Comparison of ENCODE assay signal across 1 cellular context in the genomic region with DNA sequence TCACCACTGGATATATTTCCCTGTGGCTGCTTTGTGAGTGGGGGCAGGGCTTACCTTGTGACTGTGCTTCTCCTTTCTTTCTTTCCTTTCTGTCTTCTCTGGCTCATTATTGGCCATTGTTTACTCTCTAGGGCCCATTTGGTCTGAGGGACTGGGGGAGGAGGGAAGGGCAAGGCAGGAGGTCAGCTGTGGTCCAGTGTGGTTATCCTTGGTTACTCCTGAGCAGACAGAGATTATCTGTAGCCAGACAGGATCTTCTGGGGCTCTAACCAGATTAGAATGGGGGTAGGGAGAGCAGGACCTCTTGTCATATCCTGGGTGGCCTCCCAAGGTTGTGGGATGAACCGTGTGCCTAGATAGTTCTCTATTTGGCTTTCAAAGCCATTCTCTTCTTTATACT.
TF ChIP-seq lines count a peak whose summit lies in the region.

No MANE protein-coding gene starts in this region.

TF ChIP-seq in K562, 482 proteins besides CTCF, POLR2A, EP300 and RAD21 (continued from another document and continues in another):
- TF ChIP-seq, protein P1, sequence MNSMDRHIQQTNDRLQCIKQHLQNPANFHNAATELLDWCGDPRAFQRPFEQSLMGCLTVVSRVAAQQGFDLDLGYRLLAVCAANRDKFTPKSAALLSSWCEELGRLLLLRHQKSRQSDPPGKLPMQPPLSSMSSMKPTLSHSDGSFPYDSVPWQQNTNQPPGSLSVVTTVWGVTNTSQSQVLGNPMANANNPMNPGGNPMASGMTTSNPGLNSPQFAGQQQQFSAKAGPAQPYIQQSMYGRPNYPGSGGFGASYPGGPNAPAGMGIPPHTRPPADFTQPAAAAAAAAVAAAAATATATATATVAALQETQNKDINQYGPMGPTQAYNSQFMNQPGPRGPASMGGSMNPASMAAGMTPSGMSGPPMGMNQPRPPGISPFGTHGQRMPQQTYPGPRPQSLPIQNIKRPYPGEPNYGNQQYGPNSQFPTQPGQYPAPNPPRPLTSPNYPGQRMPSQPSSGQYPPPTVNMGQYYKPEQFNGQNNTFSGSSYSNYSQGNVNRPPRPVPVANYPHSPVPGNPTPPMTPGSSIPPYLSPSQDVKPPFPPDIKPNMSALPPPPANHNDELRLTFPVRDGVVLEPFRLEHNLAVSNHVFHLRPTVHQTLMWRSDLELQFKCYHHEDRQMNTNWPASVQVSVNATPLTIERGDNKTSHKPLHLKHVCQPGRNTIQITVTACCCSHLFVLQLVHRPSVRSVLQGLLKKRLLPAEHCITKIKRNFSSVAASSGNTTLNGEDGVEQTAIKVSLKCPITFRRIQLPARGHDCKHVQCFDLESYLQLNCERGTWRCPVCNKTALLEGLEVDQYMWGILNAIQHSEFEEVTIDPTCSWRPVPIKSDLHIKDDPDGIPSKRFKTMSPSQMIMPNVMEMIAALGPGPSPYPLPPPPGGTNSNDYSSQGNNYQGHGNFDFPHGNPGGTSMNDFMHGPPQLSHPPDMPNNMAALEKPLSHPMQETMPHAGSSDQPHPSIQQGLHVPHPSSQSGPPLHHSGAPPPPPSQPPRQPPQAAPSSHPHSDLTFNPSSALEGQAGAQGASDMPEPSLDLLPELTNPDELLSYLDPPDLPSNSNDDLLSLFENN (IDR thresholded peaks at IDR 0.05; ENCODE audit: low read depth in 2 of 2, low read length in 2 of 2): peak in 1 of 2 experiments; percentile 81; a peak in 2 of 4 replicates
- TF ChIP-seq, protein P2, sequence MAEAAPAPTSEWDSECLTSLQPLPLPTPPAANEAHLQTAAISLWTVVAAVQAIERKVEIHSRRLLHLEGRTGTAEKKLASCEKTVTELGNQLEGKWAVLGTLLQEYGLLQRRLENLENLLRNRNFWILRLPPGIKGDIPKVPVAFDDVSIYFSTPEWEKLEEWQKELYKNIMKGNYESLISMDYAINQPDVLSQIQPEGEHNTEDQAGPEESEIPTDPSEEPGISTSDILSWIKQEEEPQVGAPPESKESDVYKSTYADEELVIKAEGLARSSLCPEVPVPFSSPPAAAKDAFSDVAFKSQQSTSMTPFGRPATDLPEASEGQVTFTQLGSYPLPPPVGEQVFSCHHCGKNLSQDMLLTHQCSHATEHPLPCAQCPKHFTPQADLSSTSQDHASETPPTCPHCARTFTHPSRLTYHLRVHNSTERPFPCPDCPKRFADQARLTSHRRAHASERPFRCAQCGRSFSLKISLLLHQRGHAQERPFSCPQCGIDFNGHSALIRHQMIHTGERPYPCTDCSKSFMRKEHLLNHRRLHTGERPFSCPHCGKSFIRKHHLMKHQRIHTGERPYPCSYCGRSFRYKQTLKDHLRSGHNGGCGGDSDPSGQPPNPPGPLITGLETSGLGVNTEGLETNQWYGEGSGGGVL (CRISPR knock-in tag; IDR thresholded peaks at IDR 0.05): no peak
- no peak for TF ChIP-seq ZNF197 (CRISPR knock-in tag; IDR thresholded peaks at IDR 0.05; ENCODE audit: low read depth)
- TF ChIP-seq SUPT5H (IDR thresholded peaks at IDR 0.05): no peak
- TF ChIP-seq, protein P3, sequence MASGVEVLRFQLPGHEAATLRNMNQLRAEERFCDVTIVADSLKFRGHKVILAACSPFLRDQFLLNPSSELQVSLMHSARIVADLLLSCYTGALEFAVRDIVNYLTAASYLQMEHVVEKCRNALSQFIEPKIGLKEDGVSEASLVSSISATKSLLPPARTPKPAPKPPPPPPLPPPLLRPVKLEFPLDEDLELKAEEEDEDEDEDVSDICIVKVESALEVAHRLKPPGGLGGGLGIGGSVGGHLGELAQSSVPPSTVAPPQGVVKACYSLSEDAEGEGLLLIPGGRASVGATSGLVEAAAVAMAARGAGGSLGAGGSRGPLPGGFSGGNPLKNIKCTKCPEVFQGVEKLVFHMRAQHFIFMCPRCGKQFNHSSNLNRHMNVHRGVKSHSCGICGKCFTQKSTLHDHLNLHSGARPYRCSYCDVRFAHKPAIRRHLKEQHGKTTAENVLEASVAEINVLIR (CRISPR knock-in tag; IDR thresholded peaks at IDR 0.05): no peak
- TF ChIP-seq MTA1 (IDR thresholded peaks at IDR 0.05; ENCODE audit: borderline replicate concordance): 0 out of 2 replicates have a peak, but pooled peaks have one; percentile 59
- TF ChIP-seq NFIC (IDR thresholded peaks at IDR 0.05): peak; percentile 80
- TF ChIP-seq BCOR (IDR thresholded peaks at IDR 0.05): peak; percentile 50; the same call in 1 of the 2 replicates
- TF ChIP-seq ZNF696 (CRISPR knock-in tag; conservative IDR thresholded peaks at IDR 0.05): no peak
- TF ChIP-seq, protein P4, sequence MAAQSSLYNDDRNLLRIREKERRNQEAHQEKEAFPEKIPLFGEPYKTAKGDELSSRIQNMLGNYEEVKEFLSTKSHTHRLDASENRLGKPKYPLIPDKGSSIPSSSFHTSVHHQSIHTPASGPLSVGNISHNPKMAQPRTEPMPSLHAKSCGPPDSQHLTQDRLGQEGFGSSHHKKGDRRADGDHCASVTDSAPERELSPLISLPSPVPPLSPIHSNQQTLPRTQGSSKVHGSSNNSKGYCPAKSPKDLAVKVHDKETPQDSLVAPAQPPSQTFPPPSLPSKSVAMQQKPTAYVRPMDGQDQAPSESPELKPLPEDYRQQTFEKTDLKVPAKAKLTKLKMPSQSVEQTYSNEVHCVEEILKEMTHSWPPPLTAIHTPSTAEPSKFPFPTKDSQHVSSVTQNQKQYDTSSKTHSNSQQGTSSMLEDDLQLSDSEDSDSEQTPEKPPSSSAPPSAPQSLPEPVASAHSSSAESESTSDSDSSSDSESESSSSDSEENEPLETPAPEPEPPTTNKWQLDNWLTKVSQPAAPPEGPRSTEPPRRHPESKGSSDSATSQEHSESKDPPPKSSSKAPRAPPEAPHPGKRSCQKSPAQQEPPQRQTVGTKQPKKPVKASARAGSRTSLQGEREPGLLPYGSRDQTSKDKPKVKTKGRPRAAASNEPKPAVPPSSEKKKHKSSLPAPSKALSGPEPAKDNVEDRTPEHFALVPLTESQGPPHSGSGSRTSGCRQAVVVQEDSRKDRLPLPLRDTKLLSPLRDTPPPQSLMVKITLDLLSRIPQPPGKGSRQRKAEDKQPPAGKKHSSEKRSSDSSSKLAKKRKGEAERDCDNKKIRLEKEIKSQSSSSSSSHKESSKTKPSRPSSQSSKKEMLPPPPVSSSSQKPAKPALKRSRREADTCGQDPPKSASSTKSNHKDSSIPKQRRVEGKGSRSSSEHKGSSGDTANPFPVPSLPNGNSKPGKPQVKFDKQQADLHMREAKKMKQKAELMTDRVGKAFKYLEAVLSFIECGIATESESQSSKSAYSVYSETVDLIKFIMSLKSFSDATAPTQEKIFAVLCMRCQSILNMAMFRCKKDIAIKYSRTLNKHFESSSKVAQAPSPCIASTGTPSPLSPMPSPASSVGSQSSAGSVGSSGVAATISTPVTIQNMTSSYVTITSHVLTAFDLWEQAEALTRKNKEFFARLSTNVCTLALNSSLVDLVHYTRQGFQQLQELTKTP (IDR thresholded peaks at IDR 0.05; ENCODE audit: low read depth in 1 of 2, partially characterized antibody in 2 of 2): peak; percentile 45 to 46
- no peak for TF ChIP-seq MEF2A (IDR thresholded peaks at IDR 0.05; ENCODE audit: control insufficient read depth, low read depth, low read length)
- TF ChIP-seq TAF9B (IDR thresholded peaks at IDR 0.05; ENCODE audit: partially characterized antibody): no peak
- peak; percentile 78 for TF ChIP-seq ETV5 (CRISPR knock-in tag; IDR thresholded peaks at IDR 0.05; ENCODE audit: low read depth)
- TF ChIP-seq RFX5 (IDR thresholded peaks at IDR 0.05; ENCODE audit: low read depth, low read length): no peak
- no peak for TF ChIP-seq U2AF1 (optimal IDR thresholded peaks at IDR 0.05; ENCODE audit: low read depth, low read length)
- no peak for TF ChIP-seq ZNF347 (CRISPR knock-in tag; IDR thresholded peaks at IDR 0.05; ENCODE audit: low read depth)
- TF ChIP-seq, protein P5, sequence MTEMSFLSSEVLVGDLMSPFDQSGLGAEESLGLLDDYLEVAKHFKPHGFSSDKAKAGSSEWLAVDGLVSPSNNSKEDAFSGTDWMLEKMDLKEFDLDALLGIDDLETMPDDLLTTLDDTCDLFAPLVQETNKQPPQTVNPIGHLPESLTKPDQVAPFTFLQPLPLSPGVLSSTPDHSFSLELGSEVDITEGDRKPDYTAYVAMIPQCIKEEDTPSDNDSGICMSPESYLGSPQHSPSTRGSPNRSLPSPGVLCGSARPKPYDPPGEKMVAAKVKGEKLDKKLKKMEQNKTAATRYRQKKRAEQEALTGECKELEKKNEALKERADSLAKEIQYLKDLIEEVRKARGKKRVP (CRISPR knock-in tag; IDR thresholded peaks at IDR 0.05): 0 out of 2 replicates have a peak, but pooled peaks have one; percentile 9
- peak; percentile 40; the same call in 1 of the 2 replicates for TF ChIP-seq GATAD2B (IDR thresholded peaks at IDR 0.05; ENCODE audit: borderline replicate concordance)
- TF ChIP-seq KAT2B (IDR thresholded peaks at IDR 0.05; ENCODE audit: low read depth, low read length): no peak
- TF ChIP-seq E2F3 (CRISPR knock-in tag; IDR thresholded peaks at IDR 0.05): no peak
- TF ChIP-seq, protein P6, sequence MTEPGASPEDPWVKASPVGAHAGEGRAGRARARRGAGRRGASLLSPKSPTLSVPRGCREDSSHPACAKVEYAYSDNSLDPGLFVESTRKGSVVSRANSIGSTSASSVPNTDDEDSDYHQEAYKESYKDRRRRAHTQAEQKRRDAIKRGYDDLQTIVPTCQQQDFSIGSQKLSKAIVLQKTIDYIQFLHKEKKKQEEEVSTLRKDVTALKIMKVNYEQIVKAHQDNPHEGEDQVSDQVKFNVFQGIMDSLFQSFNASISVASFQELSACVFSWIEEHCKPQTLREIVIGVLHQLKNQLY (CRISPR knock-in tag; conservative IDR thresholded peaks at IDR 0.05): no peak
- no peak for TF ChIP-seq ZNF583 (CRISPR knock-in tag; IDR thresholded peaks at IDR 0.05)
- TF ChIP-seq POLR2G (IDR thresholded peaks at IDR 0.05; ENCODE audit: low read depth, low read length): no peak
- no peak for TF ChIP-seq KLF6 (CRISPR knock-in tag; IDR thresholded peaks at IDR 0.05; ENCODE audit: borderline replicate concordance)
- TF ChIP-seq ZSCAN32 (CRISPR knock-in tag; IDR thresholded peaks at IDR 0.05): no peak
- TF ChIP-seq MIER1 (IDR thresholded peaks at IDR 0.05; ENCODE audit: low read depth): no peak
- peak; percentile 21; the same call in 1 of the 2 replicates for TF ChIP-seq ZNF24 (IDR thresholded peaks at IDR 0.05)
- TF ChIP-seq, protein P7, sequence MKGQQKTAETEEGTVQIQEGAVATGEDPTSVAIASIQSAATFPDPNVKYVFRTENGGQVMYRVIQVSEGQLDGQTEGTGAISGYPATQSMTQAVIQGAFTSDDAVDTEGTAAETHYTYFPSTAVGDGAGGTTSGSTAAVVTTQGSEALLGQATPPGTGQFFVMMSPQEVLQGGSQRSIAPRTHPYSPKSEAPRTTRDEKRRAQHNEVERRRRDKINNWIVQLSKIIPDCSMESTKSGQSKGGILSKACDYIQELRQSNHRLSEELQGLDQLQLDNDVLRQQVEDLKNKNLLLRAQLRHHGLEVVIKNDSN (CRISPR knock-in tag; IDR thresholded peaks at IDR 0.05): no peak
- no peak for TF ChIP-seq ZBTB8A (IDR thresholded peaks at IDR 0.05; ENCODE audit: partially characterized antibody)
- no peak for TF ChIP-seq CHCHD3 (CRISPR knock-in tag; IDR thresholded peaks at IDR 0.05)
- no peak for TF ChIP-seq MAFG (tag; conservative IDR thresholded peaks at IDR 0.05)
- no peak for TF ChIP-seq CHD1 (IDR thresholded peaks at IDR 0.05; ENCODE audit: low read length)
- TF ChIP-seq SMAD4 (CRISPR knock-in tag; conservative IDR thresholded peaks at IDR 0.05): peak; percentile 97
- peak; percentile 52; the same call in 1 of the 2 replicates for TF ChIP-seq MTA3 (IDR thresholded peaks at IDR 0.05; ENCODE audit: borderline replicate concordance)
- no peak for TF ChIP-seq GTF2A2 (tag; IDR thresholded peaks at IDR 0.05)
- TF ChIP-seq ASH1L (IDR thresholded peaks at IDR 0.05; ENCODE audit: borderline replicate concordance, low read depth, partially characterized antibody): no peak
- TF ChIP-seq RBFOX2 (IDR thresholded peaks at IDR 0.05; ENCODE audit: low read depth, low read length): no peak
- peak; percentile 82; the same call in 1 of the 2 replicates for TF ChIP-seq NBN (IDR thresholded peaks at IDR 0.05; ENCODE audit: low read depth)
- TF ChIP-seq ZFPM2 (CRISPR knock-in tag; IDR thresholded peaks at IDR 0.05): no peak
- no peak for TF ChIP-seq HNRNPK (IDR thresholded peaks at IDR 0.05; ENCODE audit: low read depth, low read length, poor library complexity, severe bottlenecking)
- TF ChIP-seq MEF2D (tag; conservative IDR thresholded peaks at IDR 0.05; ENCODE audit: low read depth): peak; percentile 72; the same call in 1 of the 2 replicates
- TF ChIP-seq POU5F1 (IDR thresholded peaks at IDR 0.05; ENCODE audit: borderline replicate concordance, low read depth, low read length, partially characterized antibody): no peak
- TF ChIP-seq RHOXF2B (CRISPR knock-in tag; conservative IDR thresholded peaks at IDR 0.05): no peak
- TF ChIP-seq SRSF3 (IDR thresholded peaks at IDR 0.05; ENCODE audit: insufficient read depth, low read length): no peak
- TF ChIP-seq PHF8 (IDR thresholded peaks at IDR 0.05; ENCODE audit: borderline replicate concordance, low read length): no peak
- no peak for TF ChIP-seq SMAD1 (IDR thresholded peaks at IDR 0.05; ENCODE audit: low read depth, low read length, partially characterized antibody)
- no peak for TF ChIP-seq SRF (CRISPR knock-in tag; IDR thresholded peaks at IDR 0.05)
- TF ChIP-seq, protein P8, sequence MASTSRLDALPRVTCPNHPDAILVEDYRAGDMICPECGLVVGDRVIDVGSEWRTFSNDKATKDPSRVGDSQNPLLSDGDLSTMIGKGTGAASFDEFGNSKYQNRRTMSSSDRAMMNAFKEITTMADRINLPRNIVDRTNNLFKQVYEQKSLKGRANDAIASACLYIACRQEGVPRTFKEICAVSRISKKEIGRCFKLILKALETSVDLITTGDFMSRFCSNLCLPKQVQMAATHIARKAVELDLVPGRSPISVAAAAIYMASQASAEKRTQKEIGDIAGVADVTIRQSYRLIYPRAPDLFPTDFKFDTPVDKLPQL (IDR thresholded peaks at IDR 0.05; ENCODE audit: extremely low read depth, insufficient read length): no peak
- no peak for TF ChIP-seq ZNF589 (CRISPR knock-in tag; IDR thresholded peaks at IDR 0.05; ENCODE audit: low read depth)
- no peak for TF ChIP-seq KDM4B (IDR thresholded peaks at IDR 0.05; ENCODE audit: borderline replicate concordance in 2 of 2, low read depth in 1 of 2)
- TF ChIP-seq FOXP1 (CRISPR knock-in tag; IDR thresholded peaks at IDR 0.05): no peak
- TF ChIP-seq ZNF77 (CRISPR knock-in tag; IDR thresholded peaks at IDR 0.05): no peak
- TF ChIP-seq PYGO2 (tag; IDR thresholded peaks at IDR 0.05): no peak
- TF ChIP-seq, protein P9, sequence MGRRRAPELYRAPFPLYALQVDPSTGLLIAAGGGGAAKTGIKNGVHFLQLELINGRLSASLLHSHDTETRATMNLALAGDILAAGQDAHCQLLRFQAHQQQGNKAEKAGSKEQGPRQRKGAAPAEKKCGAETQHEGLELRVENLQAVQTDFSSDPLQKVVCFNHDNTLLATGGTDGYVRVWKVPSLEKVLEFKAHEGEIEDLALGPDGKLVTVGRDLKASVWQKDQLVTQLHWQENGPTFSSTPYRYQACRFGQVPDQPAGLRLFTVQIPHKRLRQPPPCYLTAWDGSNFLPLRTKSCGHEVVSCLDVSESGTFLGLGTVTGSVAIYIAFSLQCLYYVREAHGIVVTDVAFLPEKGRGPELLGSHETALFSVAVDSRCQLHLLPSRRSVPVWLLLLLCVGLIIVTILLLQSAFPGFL (CRISPR knock-in tag; IDR thresholded peaks at IDR 0.05): no peak
- peak; percentile 76 for TF ChIP-seq HDAC2 (IDR thresholded peaks at IDR 0.05)
